8 cellular contexts compared by ENCODE assay signal in the genomic region with DNA sequence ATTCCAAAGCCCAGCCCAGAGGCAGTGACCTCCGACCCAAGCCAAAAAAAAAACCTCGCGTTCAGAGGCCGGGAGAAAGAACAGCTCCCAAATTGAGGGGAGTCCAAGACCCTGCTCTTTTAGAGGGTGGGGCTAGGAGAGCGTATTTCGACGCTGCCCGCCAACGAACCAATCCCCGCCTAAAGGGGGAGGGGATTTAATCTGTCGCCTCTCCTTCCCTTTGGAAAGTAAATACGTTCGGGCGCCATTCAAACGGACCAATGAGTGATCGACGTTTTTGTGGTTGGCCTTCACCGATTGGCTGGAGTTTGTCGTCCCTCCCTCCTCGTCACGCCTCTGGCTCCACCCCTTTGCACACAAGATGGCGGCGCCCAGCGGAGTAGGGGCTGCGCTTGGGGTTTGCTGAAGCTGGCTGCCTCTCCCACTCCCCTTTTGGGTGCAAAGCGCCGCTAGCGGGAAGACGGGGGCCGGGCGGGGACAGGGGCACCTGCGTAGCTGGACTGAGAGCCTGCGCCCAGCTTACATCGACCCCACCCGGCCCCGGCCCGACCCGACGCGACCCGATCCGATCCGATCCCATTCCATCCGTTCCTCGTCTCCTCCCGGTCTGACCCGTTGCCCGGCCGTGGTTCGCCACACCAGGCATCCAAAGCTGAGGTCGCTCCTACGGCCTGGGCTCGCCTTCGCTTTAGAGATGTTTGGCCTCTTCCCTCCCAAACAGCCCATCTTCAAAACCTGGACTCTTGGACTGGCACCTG. TPM values are rescaled to one million over a fixed set of nuclear protein-coding genes. Genes with fewer than 3 reads are reported as not detected.
DNase-seq lines count a peak whose midpoint lies in the region; ATAC-seq and TF ChIP-seq lines count a peak whose summit lies in the region.

A gene (plus strand): TSS at position 355 of the 758 bp plus-strand sequence. CDS start 596 bp downstream, outside the sequence.

- H3K27me3 ChIP-seq in kidney epithelial cell (ENCODE audit: control insufficient read depth, insufficient read depth, low read length) = peaks cover 3% of the 10 kb centered on the region

- peak; percentile 92 for ATAC-seq in HG03439 (IDR thresholded peaks at IDR 0.05; ENCODE audit: unreplicated experiment)
- ATAC-seq in activated CD4-positive, alpha-beta T cell treated with anti-CD3 and anti-CD28 coated beads for 36 hours = peak; percentile 96

- peak within 1 kb of the TSS; percentile 99 for H3K4me3 Mint-ChIP-seq in activated CD4-positive, alpha-beta T cell treated with anti-CD3 and anti-CD28 coated beads for 36 hours

- CTCF ChIA-PET in activated CD4-positive, alpha-beta T cell treated with anti-CD3 and anti-CD28 coated beads for 36 hours (lab: Charles Lee) = interaction anchor here (0.6 to 1.6 kb wide), 5 partner anchors 9 to 198 kb away, joined by 3 to 4 read pairs (median 4); no protein-coding TSS in a partner anchor

- TF ChIP-seq POLR2A in GM19193 (IDR thresholded peaks at IDR 0.05; ENCODE audit: extremely low read depth, insufficient read depth, insufficient read length) = peak; percentile 79

- peaks cover 7% of the 10 kb centered on the region for H3K36me3 Mint-ChIP-seq in activated CD4-positive, alpha-beta T cell treated with anti-CD3 and anti-CD28 coated beads for 36 hours (ENCODE audit: low read depth)

- POLR2A ChIA-PET in activated CD4-positive, alpha-beta T cell treated with anti-CD3 and anti-CD28 coated beads for 36 hours (lab: Charles Lee) = interaction anchor here (0.5 to 0.7 kb wide), 5 partner anchors 14 to 731 kb away, joined by 3 to 7 read pairs (median 3); no protein-coding TSS in a partner anchor

- H3K9me3 Mint-ChIP-seq in activated CD4-positive, alpha-beta T cell treated with anti-CD3 and anti-CD28 coated beads for 36 hours (ENCODE audit: low read depth) = no peaks in the 10 kb centered on the region

- TF ChIP-seq CTCF in choroid plexus epithelial cell (conservative IDR thresholded peaks at IDR 0.05; ENCODE audit: low read depth, low read length) (no peak), kidney epithelial cell (IDR thresholded peaks at IDR 0.05; ENCODE audit: insufficient read depth, low read length, poor library complexity, severe bottlenecking) (no peak)

- H3K36me3 ChIP-seq in kidney epithelial cell (ENCODE audit: control insufficient read depth, insufficient read depth, low read length) = no peaks in the 10 kb centered on the region

- H3K27ac Mint-ChIP-seq in activated CD4-positive, alpha-beta T cell treated with anti-CD3 and anti-CD28 coated beads for 36 hours = peak within 1 kb of the TSS; percentile 99

- H3K27me3 Mint-ChIP-seq in activated CD4-positive, alpha-beta T cell treated with anti-CD3 and anti-CD28 coated beads for 36 hours = peaks cover 7% of the 10 kb centered on the region

- peak; percentile 95 to 96 for DNase-seq in AML-193 (lab: John Stamatoyannopoulos, UW)
- peak; percentile 96 for DNase-seq in NCI-H510A treated with DMSO at 0.1 percent for 48 hours (lab: John Stamatoyannopoulos, UW)
- DNase-seq in activated CD4-positive, alpha-beta T cell treated with anti-CD3 and anti-CD28 coated beads for 36 hours = peak; percentile 96
- peak; percentile 99 for DNase-seq in choroid plexus epithelial cell (ENCODE audit: low read depth)
- peak; percentile 90 for DNase-seq in kidney epithelial cell (ENCODE audit: low read depth)
- DNase-seq in stimulated activated CD4-positive, alpha-beta T cell treated with anti-CD3 and anti-CD28 coated beads, Interleukin-15, amount 100 ng/mL, for 48 hours (ENCODE audit: low read depth in 2 of 2) = peak; percentile 88 to 91

- peaks cover 29% of the 10 kb centered on the region for H3K4me1 Mint-ChIP-seq in activated CD4-positive, alpha-beta T cell treated with anti-CD3 and anti-CD28 coated beads for 36 hours

- peak within 1 kb of the TSS; percentile 86 for H3K4me3 ChIP-seq in choroid plexus epithelial cell (ENCODE audit: low read depth, low read length)
- peak within 1 kb of the TSS; percentile 85 for H3K4me3 ChIP-seq in kidney epithelial cell (ENCODE audit: low read depth, low read length)

- intact Hi-C loops in activated CD4-positive, alpha-beta T cell treated with anti-CD3 and anti-CD28 coated beads for 36 hours (cut with DNase I, micrococcal nuclease) = loop anchor here (1.0 kb wide), 8 partner anchors 11 to 304 kb away; a partner anchor contains a TSS

RNA-seq across cellular contexts. Expression of the gene that starts here (rescaled TPM):
- 10 to 100 TPM; 29.9 TPM for total RNA-seq in activated CD4-positive, alpha-beta T cell treated with anti-CD3 and anti-CD28 coated beads for 36 hours
- 17.8 and 20.5 TPM in 2 replicates for total RNA-seq in kidney epithelial cell

Comparison
In these comparisons a context has a peak if more than half of its experiments do, and no peak if none do; other contexts are left out.
1. Peak in every context shown above with its lines: DNase-seq, ATAC-seq and H3K4me3 ChIP-seq.